Comparison of ENCODE assay signal across 26 cellular contexts in genomic region chr15:100985401-100985800, GRCh38.
DNase-seq lines count a peak whose midpoint lies in the region; ATAC-seq, FAIRE-seq and TF ChIP-seq lines count a peak whose summit lies in the region.
"Had no signal": no experiment of that assay in that cellular context is flagged by ENCODE, and none has a peak within 500 bp of the region (broad histone marks: within the 10 kb centered on the region; RNA-seq: fewer than 3 reads in every experiment).

No MANE protein-coding gene starts in this region.

- H3K9ac ChIP-seq in Loucy (ENCODE audit: low read depth, low read length, poor library complexity, severe bottlenecking), result no peak overlapping the region
- H3K9ac ChIP-seq: BLaER1 treated with 17β-estradiol and CSF1 and Interleukin-3, amounts not matched to agents 10 nM and 100 nM had no signal

- no peaks in the 10 kb centered on the region for H3K27me3 Mint-ChIP-seq in stimulated activated memory B cell treated with anti-CD40 and anti-IgM and Interleukin-4, amounts not matched to agents 10 μg/mL and 1 μg/mL and 100 μg/mL, for 72 hours

- H3K27ac Mint-ChIP-seq in stimulated activated memory B cell treated with anti-CD40 and anti-IgM and Interleukin-4, amounts not matched to agents 10 μg/mL and 1 μg/mL and 100 μg/mL, for 72 hours, result peak overlapping the region; percentile 6
- H3K27ac Mint-ChIP-seq: CD4-positive, alpha-beta memory T cell had no signal

- no peak overlapping the region for H3K4me3 ChIP-seq in A549
- peak overlapping the region; percentile 4 for H3K4me3 ChIP-seq in Loucy (ENCODE audit: low read length, poor library complexity, severe bottlenecking)
- no peak overlapping the region for H3K4me3 ChIP-seq in hepatocyte
- H3K4me3 ChIP-seq: BLaER1 treated with 17β-estradiol and CSF1 and Interleukin-3, amounts not matched to agents 10 nM and 100 nM; MG63; PC-9; SJSA1 had no signal

- WGBS in A549 (ENCODE audit: missing lambda C conversion rate), result 92% methylated on average over 4 of the region's 4 CpGs
- 77% methylated on average over 4 of the region's 4 CpGs for WGBS in hepatocyte (ENCODE audit: low lambda C conversion rate, missing lambda C conversion rate)

- 0 out of 3 replicates have a peak, but pooled peaks cover under 1% of the 10 kb centered on the region for H3K9me3 ChIP-seq in A549
- no peaks in the 10 kb centered on the region for H3K9me3 ChIP-seq in Loucy (ENCODE audit: insufficient read depth, low read depth, low read length)
- H3K9me3 ChIP-seq in hepatocyte (ENCODE audit: low read depth), result no peaks in the 10 kb centered on the region
- H3K9me3 ChIP-seq: MG63, SJSA1 had no signal

- no peak overlapping the region for H3K4me3 Mint-ChIP-seq in stimulated activated memory B cell treated with anti-CD40 and anti-IgM and Interleukin-4, amounts not matched to agents 10 μg/mL and 1 μg/mL and 100 μg/mL, for 72 hours
- H3K4me3 Mint-ChIP-seq: CD4-positive, alpha-beta memory T cell had no signal

- TF ChIP-seq POLR2A in A549 (IDR thresholded peaks at IDR 0.05; ENCODE audit: low read length), result no peak

- peak overlapping the region; percentile 17 to 32; a peak in 3 of 6 replicates for H3K27ac ChIP-seq in A549
- H3K27ac ChIP-seq in hepatocyte, result peak overlapping the region; percentile 79
- H3K27ac ChIP-seq: BLaER1 treated with 17β-estradiol and CSF1 and Interleukin-3, amounts not matched to agents 10 nM and 100 nM; PC-9; SJSA1 had no signal

- H3K36me3 Mint-ChIP-seq in stimulated activated memory B cell treated with anti-CD40 and anti-IgM and Interleukin-4, amounts not matched to agents 10 μg/mL and 1 μg/mL and 100 μg/mL, for 72 hours, result peaks cover 77% of the 10 kb centered on the region
- H3K36me3 Mint-ChIP-seq: CD4-positive, alpha-beta memory T cell had no signal

- POLR2A ChIA-PET in A549 (lab: Yijun Ruan, JAX), result interaction anchor here (1.2 to 1.7 kb wide), 2 partner anchors 27 to 68 kb away, joined by 3 to 4 read pairs; no protein-coding TSS in a partner anchor

- peaks cover 2% of the 10 kb centered on the region for H3K9me3 Mint-ChIP-seq in stimulated activated memory B cell treated with anti-CD40 and anti-IgM and Interleukin-4, amounts not matched to agents 10 μg/mL and 1 μg/mL and 100 μg/mL, for 72 hours

- ATAC-seq in A549 (no peak), GM18873 (IDR thresholded peaks at IDR 0.05; ENCODE audit: low FRiP score, unreplicated experiment) (no peak), GM18868 (IDR thresholded peaks at IDR 0.05; ENCODE audit: unreplicated experiment) (no peak)
- no peak for ATAC-seq in stimulated activated memory B cell treated with anti-CD40 and anti-IgM and Interleukin-4, amounts not matched to agents 10 μg/mL and 1 μg/mL and 100 μg/mL, for 72 hours

- H3K79me2 ChIP-seq in Loucy (ENCODE audit: insufficient read depth, low read length), result no peaks in the 10 kb centered on the region
- H3K79me2 ChIP-seq in hepatocyte, result no peaks in the 10 kb centered on the region

- no peaks in the 10 kb centered on the region for H3K36me3 ChIP-seq in Loucy (ENCODE audit: insufficient read depth, low read length)
- no peaks in the 10 kb centered on the region for H3K36me3 ChIP-seq in hepatocyte (replicated peaks; ENCODE audit: insufficient read depth, low read depth)
- H3K36me3 ChIP-seq: BLaER1 treated with 17β-estradiol and CSF1 and Interleukin-3, amounts not matched to agents 10 nM and 100 nM; SJSA1 had no signal

- CTCF ChIA-PET in A549 (lab: Yijun Ruan, JAX), result interaction anchor here (0.8 to 8.3 kb wide), 11 partner anchors 10 to 75 kb away, joined by 3 to 76 read pairs (median 4); partner anchors contain the start of gene LRRK1

- no peak for TF ChIP-seq RAD21 in A549 (conservative IDR thresholded peaks at IDR 0.05 in 1 of 2, IDR thresholded peaks at IDR 0.05 in 1 of 2)

- H2AFZ ChIP-seq in Loucy (ENCODE audit: low read length) (peak overlapping the region; percentile 47), hepatocyte (no peak overlapping the region)
- H2AFZ ChIP-seq: PC-9 had no signal

- peaks cover 21% of the 10 kb centered on the region for H3K4me1 Mint-ChIP-seq in stimulated activated memory B cell treated with anti-CD40 and anti-IgM and Interleukin-4, amounts not matched to agents 10 μg/mL and 1 μg/mL and 100 μg/mL, for 72 hours
- H3K4me1 Mint-ChIP-seq: CD4-positive, alpha-beta memory T cell had no signal

- H3K4me2 ChIP-seq in A549 (peak overlapping the region; percentile 59), Loucy (ENCODE audit: low read depth, low read length, poor library complexity, severe bottlenecking) (peak overlapping the region; percentile 47), hepatocyte (peak overlapping the region; percentile 59)
- H3K4me2 ChIP-seq: BLaER1 treated with 17β-estradiol and CSF1 and Interleukin-3, amounts not matched to agents 10 nM and 100 nM; PC-9 had no signal

- no peaks in the 10 kb centered on the region for H3K9me2 ChIP-seq in Loucy (replicated peaks; ENCODE audit: low read depth, low read length)
- H3K9me2 ChIP-seq in hepatocyte (replicated peaks; ENCODE audit: insufficient read depth), result no peaks in the 10 kb centered on the region

- H3F3A ChIP-seq in Loucy (ENCODE audit: low read depth), result no peaks in the 10 kb centered on the region

- FAIRE-seq in A549 (lab: Jason Lieb, UNC), result no peak
- FAIRE-seq: A204.1, GM12891, H54, HepG2 had no signal

- peaks cover 23% of the 10 kb centered on the region for H3K4me1 ChIP-seq in A549
- peaks cover 15% of the 10 kb centered on the region for H3K4me1 ChIP-seq in Loucy (ENCODE audit: insufficient read depth, low read length, poor library complexity, severe bottlenecking)
- H3K4me1 ChIP-seq in hepatocyte (ENCODE audit: insufficient read depth), result peaks cover 18% of the 10 kb centered on the region
- H3K4me1 ChIP-seq: SJSA1 had no signal

- no peak for TF ChIP-seq EP300 in A549 (IDR thresholded peaks at IDR 0.05)

- TF ChIP-seq CTCF in A549 (IDR thresholded peaks at IDR 0.05) (no peak), Loucy (conservative IDR thresholded peaks at IDR 0.05; ENCODE audit: low read length) (no peak), hepatocyte (IDR thresholded peaks at IDR 0.05; ENCODE audit: poor library complexity) (no peak)

- H3K27me3 ChIP-seq in Loucy (ENCODE audit: insufficient read depth, low read length, poor library complexity, severe bottlenecking) (no peaks in the 10 kb centered on the region), hepatocyte (no peaks in the 10 kb centered on the region)
- H3K27me3 ChIP-seq: BLaER1 treated with 17β-estradiol and CSF1 and Interleukin-3, amounts not matched to agents 10 nM and 100 nM; MG63; SJSA1 had no signal

- no peaks in the 10 kb centered on the region for H4K20me1 ChIP-seq in Loucy (ENCODE audit: insufficient read depth, low read length, poor library complexity, severe bottlenecking)
- H4K20me1 ChIP-seq in hepatocyte (ENCODE audit: insufficient read depth, poor library complexity, severe bottlenecking), result no peaks in the 10 kb centered on the region
- H4K20me1 ChIP-seq: BLaER1 treated with 17β-estradiol and CSF1 and Interleukin-3, amounts not matched to agents 10 nM and 100 nM had no signal

- DNase-seq in A549 (ENCODE audit: low read depth in 1 of 2, low spot score in 1 of 2) (no peak), hepatocyte (ENCODE audit: low spot score) (no peak), HPDE6-E6E7 (ENCODE audit: extremely low spot score) (no peak)
- DNase-seq: AML-193; CD4-positive, alpha-beta memory T cell; COR-L47; DMS79; EL; GF-D8; MG63; NCI-H2029; NCI-H446; NCI-H526; PC-9; Right ventricle myocardium superior; RPMI8226 had no signal

TF ChIP-seq in A549, 52 proteins besides CTCF, POLR2A, EP300 and RAD21:
- TF ChIP-seq MAX (IDR thresholded peaks at IDR 0.05), result no peak
- TF ChIP-seq CHD2 (IDR thresholded peaks at IDR 0.05; ENCODE audit: low read length, partially characterized antibody), result no peak
- TF ChIP-seq ZC3H11A (IDR thresholded peaks at IDR 0.05), result no peak
- no peak for TF ChIP-seq FOSL2 (IDR thresholded peaks at IDR 0.05)
- TF ChIP-seq FOSL2 (CRISPR knock-in tag; IDR thresholded peaks at IDR 0.05), result no peak
